In genomic region chrX:154749856-154750255, GRCh38 we compare ENCODE assay signal across 8 cellular contexts. TPM values are rescaled to one million over a fixed set of nuclear protein-coding genes. Genes with fewer than 3 reads are reported as not detected.
A peak's percentile ranks its signal among the peaks of the same experiment; 100 is the strongest.
DNase-seq lines count a peak whose midpoint lies in the region; ATAC-seq and TF ChIP-seq lines count a peak whose summit lies in the region.

No MANE protein-coding gene starts in this region.

- in situ Hi-C loops in brain microvascular endothelial cell (cut with HindIII; ENCODE audit: low pct_ligation_motif_present, low sequenced_read_pairs): no loop called here

- H3K36me3 Mint-ChIP-seq in CD4-positive, alpha-beta memory T cell: peaks cover 2 to 3% of the 10 kb centered on the region in 2 donors
- no peaks in the 10 kb centered on the region for H3K36me3 Mint-ChIP-seq in naive B cell

- no peaks in the 10 kb centered on the region for H3K36me3 ChIP-seq in CD4-positive, alpha-beta memory T cell (ENCODE audit: insufficient read depth, low read length)
- no peaks in the 10 kb centered on the region for H3K36me3 ChIP-seq in KOPT-K1 (ENCODE audit: insufficient read depth, low read length)
- no peaks in the 10 kb centered on the region for H3K36me3 ChIP-seq in brain microvascular endothelial cell (replicated peaks)
- H3K36me3 ChIP-seq in body of pancreas (replicated peaks in 1 of 2; ENCODE audit: insufficient read depth in 1 of 2, low read depth in 2 of 2): no peaks in the 10 kb centered on the region

- peak overlapping the region; percentile 74 to 84 (median 82) for H3K4me3 Mint-ChIP-seq in CD4-positive, alpha-beta memory T cell
- H3K4me3 Mint-ChIP-seq in naive B cell: peak overlapping the region; percentile 77 to 87 (median 83)

- H3K27me3 Mint-ChIP-seq in CD4-positive, alpha-beta memory T cell: no peaks in the 10 kb centered on the region
- no peaks in the 10 kb centered on the region for H3K27me3 Mint-ChIP-seq in naive B cell

- peak overlapping the region in 6 of 7 donors; percentile 32 to 84 (median 74) for H3K27ac Mint-ChIP-seq in CD4-positive, alpha-beta memory T cell
- peak overlapping the region in 3 of 6 donors; percentile 36 to 63 (median 49) for H3K27ac Mint-ChIP-seq in naive B cell

- no peaks in the 10 kb centered on the region for H3K9me3 ChIP-seq in CD4-positive, alpha-beta memory T cell (ENCODE audit: control insufficient read depth in 1 of 2, low read length in 2 of 2)
- H3K9me3 ChIP-seq in KOPT-K1 (ENCODE audit: insufficient read depth, low read length, poor library complexity, severe bottlenecking) (peaks cover 9% of the 10 kb centered on the region), body of pancreas (no peaks in the 10 kb centered on the region)

- POLR2A ChIA-PET in CD4-positive, alpha-beta memory T cell (lab: Charles Lee; ENCODE audit: partially characterized antibody): interaction anchor here (0.8 to 6.2 kb wide), 11 partner anchors 9 to 37 kb away, joined by 3 to 63 read pairs (median 14); partner anchors contain the start of gene DKC1

- ATAC-seq in naive B cell (ENCODE audit: low read depth in 2 of 2) (no peak), GM21526 (IDR thresholded peaks at IDR 0.05; ENCODE audit: low FRiP score, unreplicated experiment) (no peak), body of pancreas (no peak)

- TF ChIP-seq CTCF in brain microvascular endothelial cell (IDR thresholded peaks at IDR 0.05; ENCODE audit: low read depth, low read length, missing control alignments) (no peak), body of pancreas (IDR thresholded peaks at IDR 0.05) (no peak)

- no peaks in the 10 kb centered on the region for H3K27me3 ChIP-seq in CD4-positive, alpha-beta memory T cell (ENCODE audit: insufficient read depth, low read length)
- H3K27me3 ChIP-seq in brain microvascular endothelial cell (replicated peaks) (no peaks in the 10 kb centered on the region), body of pancreas (no peaks in the 10 kb centered on the region)

- H3K4me1 ChIP-seq in CD4-positive, alpha-beta memory T cell (ENCODE audit: insufficient read depth, low read length): peaks cover 39% of the 10 kb centered on the region
- peaks cover 5% of the 10 kb centered on the region for H3K4me1 ChIP-seq in body of pancreas

- intact Hi-C loops in CD4-positive, alpha-beta memory T cell (cut with micrococcal nuclease): loop anchor here (1.0 kb wide), 1 partner anchor 91 kb away; no protein-coding TSS in a partner anchor
- intact Hi-C loops in body of pancreas (cut with DNase I): no loop called here

- DNase-seq in CD4-positive, alpha-beta memory T cell: no peak
- DNase-seq in brain microvascular endothelial cell (no peak), naive B cell (no peak), iPS-NIHi11 (ENCODE audit: low spot score) (no peak), NCI-H1436 treated with DMSO at 0.1 percent for 48 hours (lab: John Stamatoyannopoulos, UW) (no peak), body of pancreas (no peak)

- H3K9me3 Mint-ChIP-seq in CD4-positive, alpha-beta memory T cell: peaks cover 0 to 2% (median 0%) of the 10 kb centered on the region in 8 donors
- peaks cover 0 to 5% (median 0%) of the 10 kb centered on the region in 7 donors for H3K9me3 Mint-ChIP-seq in naive B cell

- no peak for TF ChIP-seq POLR2A in body of pancreas (IDR thresholded peaks at IDR 0.05)

- H3K27ac ChIP-seq in CD4-positive, alpha-beta memory T cell (ENCODE audit: low read depth, low read length): peak overlapping the region; percentile 62
- H3K27ac ChIP-seq in KOPT-K1 (ENCODE audit: low read depth, low read length, poor library complexity, severe bottlenecking) (peak overlapping the region; percentile 73), brain microvascular endothelial cell (no peak overlapping the region), body of pancreas (peak overlapping the region in 1 of 4 donors; percentile 59)

- CTCF ChIA-PET in CD4-positive, alpha-beta memory T cell (lab: Charles Lee; ENCODE audit: partially characterized antibody): interaction anchor here (0.8 to 6.5 kb wide), 6 partner anchors 11 to 31 kb away, joined by 3 to 78 read pairs (median 47); partner anchors contain the start of gene DKC1

- peak overlapping the region; percentile 19 to 47 for H3K4me3 ChIP-seq in CD4-positive, alpha-beta memory T cell (ENCODE audit: low read length in 2 of 2)
- H3K4me3 ChIP-seq in brain microvascular endothelial cell (ENCODE audit: low read depth, low read length) (peak overlapping the region; percentile 56), body of pancreas (no peak overlapping the region)

- WGBS in body of pancreas, 2 donors: 30 to 39% methylated on average over 6 of the region's 6 CpGs

- H3K4me1 Mint-ChIP-seq in CD4-positive, alpha-beta memory T cell: peaks cover 14 to 37% (median 24%) of the 10 kb centered on the region in 4 donors
- peaks cover 10 to 20% (median 12%) of the 10 kb centered on the region in 3 donors for H3K4me1 Mint-ChIP-seq in naive B cell

RNA-seq across cellular contexts. Expression of gene GAB3, which starts 1.0 kb away (rescaled TPM):
- total RNA-seq in CD4-positive, alpha-beta memory T cell: 10 to 100 TPM; 14.9 to 15.6 TPM
- polyA plus RNA-seq in CD4-positive, alpha-beta memory T cell: 1 to 10 TPM; 3.2 to 5.6 TPM
- polyA plus RNA-seq in naive B cell (ENCODE audit: low read depth in 6 of 6): 1 to 10 TPM; 2.4 to 4.3 (median 3.6) TPM
- 1 to 10 TPM in 1 of 2 donors, under 1 TPM in 1; 0.66 to 3.4 TPM for total RNA-seq in body of pancreas

RNA-seq across cellular contexts. Expression of gene DKC1, which starts 12.8 kb away (rescaled TPM):
- total RNA-seq in CD4-positive, alpha-beta memory T cell: 10 to 100 TPM; 60.0 to 63.9 TPM
- 10 to 100 TPM; 30.4 to 41.4 TPM for polyA plus RNA-seq in CD4-positive, alpha-beta memory T cell
- 10 to 100 TPM; 28.3 to 44.6 (median 42.6) TPM for polyA plus RNA-seq in naive B cell (ENCODE audit: low read depth in 6 of 6)
- 10 to 100 TPM; 17.9 to 26.0 TPM for total RNA-seq in body of pancreas

RNA-seq across cellular contexts. Expression of gene MPP1, which starts 55.4 kb away (rescaled TPM):
- total RNA-seq in CD4-positive, alpha-beta memory T cell: 10 to 100 TPM; 11.1 to 12.6 TPM
- polyA plus RNA-seq in CD4-positive, alpha-beta memory T cell: 10 to 100 TPM; 10.6 to 14.7 TPM
- 10 to 100 TPM in 4 of 6 donors, 1 to 10 TPM in 2; 4.6 to 15.6 (median 11.2) TPM for polyA plus RNA-seq in naive B cell (ENCODE audit: low read depth in 6 of 6)
- total RNA-seq in body of pancreas: 10 to 100 TPM; 24.9 to 31.6 TPM

Comparison
In these comparisons a context has a peak if more than half of its experiments do, and no peak if none do; other contexts are left out.
1. H3K4me3 ChIP-seq: peak in CD4-positive, alpha-beta memory T cell (2 of 2) and brain microvascular endothelial cell (single experiment); none in body of pancreas (0 of 2).